In the genomic region with DNA sequence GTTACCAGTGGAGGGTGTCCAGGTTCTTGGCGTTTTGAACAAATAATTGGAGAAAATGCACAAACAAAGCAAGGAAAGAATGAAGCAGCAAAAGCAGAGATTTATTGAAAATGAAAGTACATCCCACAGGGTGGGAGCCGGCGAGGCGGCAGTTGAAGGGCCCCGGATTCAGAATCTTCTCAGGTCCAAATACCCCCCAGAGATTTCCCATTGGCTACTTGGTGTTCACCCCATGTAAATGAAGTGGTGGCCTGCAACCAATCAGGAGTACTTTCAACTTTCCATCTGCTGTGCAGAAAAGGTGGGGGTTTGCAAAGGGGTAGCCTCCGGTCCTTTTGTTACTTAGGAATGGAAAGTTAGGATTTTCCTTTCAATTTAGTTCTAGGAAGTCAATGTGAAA, we compare ENCODE assay signal across 23 cellular contexts.
DNase-seq lines count a peak whose midpoint lies in the region; ATAC-seq, FAIRE-seq and TF ChIP-seq lines count a peak whose summit lies in the region.
"Had no signal": no experiment of that assay in that cellular context is flagged by ENCODE, and none has a peak within 500 bp of the region (broad histone marks: within the 10 kb centered on the region; RNA-seq: fewer than 3 reads in every experiment).

No MANE protein-coding gene starts in this region.

- TF ChIP-seq EP300 in gastroesophageal sphincter (IDR thresholded peaks at IDR 0.05), result no peak

- TF ChIP-seq CTCF in Calu3 (IDR thresholded peaks at IDR 0.05; ENCODE audit: unreplicated experiment), result no peak
- no peak for TF ChIP-seq CTCF in HFFc6 (IDR thresholded peaks at IDR 0.05)
- TF ChIP-seq CTCF in gastroesophageal sphincter (IDR thresholded peaks at IDR 0.05), result no peak

- no peak overlapping the region for H3K23ac ChIP-seq in neuronal stem cell (ENCODE audit: low read depth, low read length, poor library complexity)

- H2BK120ac ChIP-seq in neuronal stem cell (ENCODE audit: low read depth, low read length), result no peak overlapping the region

- no peak overlapping the region for H2BK5ac ChIP-seq in neuronal stem cell (ENCODE audit: low read length)

- ATAC-seq in HG03139 (IDR thresholded peaks at IDR 0.05; ENCODE audit: unreplicated experiment), result no peak
- no peak for ATAC-seq in gastroesophageal sphincter
- ATAC-seq: CD8-positive, alpha-beta T cell; Right ventricle myocardium inferior; T-helper 17 cell had no signal

- H2AFZ ChIP-seq in neuronal stem cell (ENCODE audit: low read length), result peak overlapping the region; percentile 47

- no CpG with 5 or more reads among the region's 6 CpGs for WGBS in neuronal stem cell (ENCODE audit: extremely low coverage in 2 of 2, insufficient read length in 2 of 2, insufficient replicate concordance in 1 of 2), 2 donors
- 80 to 98% methylated on average over 1 to 6 of the region's 6 CpGs for WGBS in gastroesophageal sphincter (ENCODE audit: low coverage in 1 of 2), 2 donors

- no peak overlapping the region for H3K4me3 ChIP-seq in neuronal stem cell (ENCODE audit: low read length in 2 of 2)
- H3K4me3 ChIP-seq in gastroesophageal sphincter, result no peak overlapping the region

- no peak overlapping the region for H3K9ac ChIP-seq in neuronal stem cell (ENCODE audit: low read depth, low read length, poor library complexity)

- H3K18ac ChIP-seq in neuronal stem cell (ENCODE audit: low read length), result no peak overlapping the region

- H4K91ac ChIP-seq in neuronal stem cell (ENCODE audit: low read depth, low read length, poor library complexity), result no peak overlapping the region

- H4K8ac ChIP-seq in neuronal stem cell (ENCODE audit: low read depth, low read length), result no peak overlapping the region

- H3K36me3 Mint-ChIP-seq in Calu3 (ENCODE audit: insufficient read depth, unreplicated experiment) (no peaks in the 10 kb centered on the region), HFFc6 (ENCODE audit: low read depth) (no peaks in the 10 kb centered on the region)
- H3K36me3 Mint-ChIP-seq: CD8-positive, alpha-beta T cell had no signal

- H3K27me3 ChIP-seq in neuronal stem cell (ENCODE audit: control insufficient read depth in 3 of 3, insufficient read depth in 3 of 3, low read depth in 1 of 3, low read length in 3 of 3), result no peaks in the 10 kb centered on the region
- H3K27me3 ChIP-seq in gastroesophageal sphincter, result no peaks in the 10 kb centered on the region

- H3K4me2 ChIP-seq in neuronal stem cell (ENCODE audit: insufficient read depth, low read length, poor library complexity, severe bottlenecking), result no peak overlapping the region

- no peaks in the 10 kb centered on the region for H3K36me3 ChIP-seq in neuronal stem cell (replicated peaks in 1 of 2; ENCODE audit: control insufficient read depth in 2 of 2, insufficient read depth in 2 of 2, low read length in 2 of 2)
- no peaks in the 10 kb centered on the region for H3K36me3 ChIP-seq in gastroesophageal sphincter

- FAIRE-seq in GM19239 (lab: Jason Lieb, UNC), result no peak
- FAIRE-seq: RCC 7860 had no signal

- peaks cover 5% of the 10 kb centered on the region for H3K4me1 Mint-ChIP-seq in Calu3 (ENCODE audit: low read depth, unreplicated experiment)
- peaks cover 21% of the 10 kb centered on the region; the same call in 1 of the 2 replicates for H3K4me1 Mint-ChIP-seq in HFFc6 (ENCODE audit: low read depth)
- H3K4me1 Mint-ChIP-seq: T-helper 17 cell had no signal

- H3K14ac ChIP-seq in neuronal stem cell (ENCODE audit: low read length), result no peak overlapping the region

- H2BK15ac ChIP-seq in neuronal stem cell (ENCODE audit: low read length), result no peak overlapping the region

- H3K4me1 ChIP-seq in neuronal stem cell (ENCODE audit: control insufficient read depth in 2 of 2, insufficient read depth in 1 of 2, low read depth in 1 of 2, low read length in 2 of 2) (no peaks in the 10 kb centered on the region), gastroesophageal sphincter (no peaks in the 10 kb centered on the region)

- CTCF ChIA-PET in Calu3 (lab: Charles Lee), result no interaction called here

- no peaks in the 10 kb centered on the region for H3K9me3 Mint-ChIP-seq in Calu3 (ENCODE audit: low read depth, unreplicated experiment)
- no peaks in the 10 kb centered on the region for H3K9me3 Mint-ChIP-seq in HFFc6

- H2AK5ac ChIP-seq in neuronal stem cell (ENCODE audit: low read depth, low read length), result no peak overlapping the region

- intact Hi-C loops in Calu3 (cut with micrococcal nuclease; ENCODE audit: unreplicated experiment), result no loop called here

- TF ChIP-seq POLR2A in gastroesophageal sphincter (IDR thresholded peaks at IDR 0.05), result no peak

- H3K4ac ChIP-seq in neuronal stem cell (ENCODE audit: low read length), result no peak overlapping the region

- H3K27me3 Mint-ChIP-seq in Calu3 (ENCODE audit: unreplicated experiment), result no peaks in the 10 kb centered on the region
- H3K27me3 Mint-ChIP-seq in HFFc6 (ENCODE audit: insufficient read depth), result no peaks in the 10 kb centered on the region
- H3K27me3 Mint-ChIP-seq: T-helper 17 cell had no signal

- H3K27ac Mint-ChIP-seq in Calu3 (ENCODE audit: unreplicated experiment) (no peak overlapping the region), HFFc6 (no peak overlapping the region)
- H3K27ac Mint-ChIP-seq: CD8-positive, alpha-beta T cell; T-helper 17 cell had no signal

- H3K9me3 ChIP-seq in neuronal stem cell (replicated peaks in 1 of 2; ENCODE audit: control insufficient read depth in 2 of 2, insufficient read depth in 1 of 2, low read depth in 1 of 2, low read length in 2 of 2) (no peaks in the 10 kb centered on the region), gastroesophageal sphincter (no peaks in the 10 kb centered on the region)

- H3K4me3 Mint-ChIP-seq in Calu3 (ENCODE audit: low read depth, unreplicated experiment) (peak overlapping the region; percentile 37), HFFc6 (peak overlapping the region; percentile 18; the same call in 1 of the 2 replicates)
- H3K4me3 Mint-ChIP-seq: CD8-positive, alpha-beta T cell; T-helper 17 cell had no signal

- no peak overlapping the region for H2BK12ac ChIP-seq in neuronal stem cell (ENCODE audit: low read length)

- H3K27ac ChIP-seq in neuronal stem cell (replicated peaks; ENCODE audit: low read length), result no peak overlapping the region
- H3K27ac ChIP-seq in gastroesophageal sphincter, result no peak overlapping the region

- no TSS peak for BruUV-seq in Calu3 (replicated peaks; lab: Mats Ljungman, UMichigan)

- no peaks in the 10 kb centered on the region for H3K79me1 ChIP-seq in neuronal stem cell (ENCODE audit: low read depth, low read length)

- DNase-seq in Calu3, result no peak
- DNase-seq in HFFc6, result no peak
- peak; percentile 31 for DNase-seq in OCI-M1 (lab: John Stamatoyannopoulos, UW)
- no peak for DNase-seq in neuronal stem cell (ENCODE audit: low spot score)
- no peak for DNase-seq in GM19239 (ENCODE audit: insufficient read length, low spot score)
- DNase-seq: AML-193; C1 segment of cervical spinal cord; CD8-positive, alpha-beta T cell; GF-D8; H7; KBM-7; NCI-H1092 treated with DMSO at 0.1 percent for 48 hours; NCI-H146; NCI-H2029 treated with DMSO at 0.1 percent for 48 hours; NCI-H2171; NCI-H446; NCI-H526; SW 1271; T-helper 17 cell had no signal
